In the genomic region with DNA sequence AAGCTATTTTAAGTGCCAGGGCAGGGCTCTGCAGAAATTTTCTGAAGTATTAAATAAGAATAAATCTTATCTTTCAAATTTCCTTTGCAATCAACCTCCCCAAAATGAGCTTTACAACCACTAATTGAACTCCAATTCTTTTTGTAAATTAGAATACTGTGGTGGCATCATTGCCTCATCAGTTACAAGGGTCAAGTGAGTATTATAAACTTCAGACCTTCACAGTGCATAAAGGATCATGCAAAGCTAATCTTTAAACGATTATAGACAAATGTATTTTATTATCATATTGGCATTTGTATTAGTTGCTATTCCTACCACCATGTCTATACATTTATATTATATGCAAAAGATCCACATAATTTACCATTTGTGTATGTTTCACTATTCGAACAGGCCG, we compare ENCODE assay signal across 31 cellular contexts. TPM values are rescaled to one million over a fixed set of nuclear protein-coding genes. Genes with fewer than 3 reads are reported as not detected.
"Had no signal": no experiment of that assay in that cellular context is flagged by ENCODE, and none has a peak within 500 bp of the region (broad histone marks: within the 10 kb centered on the region; RNA-seq: fewer than 3 reads in every experiment).

No MANE protein-coding gene starts in this region.

- H3K4me1 ChIP-seq: upper lobe of right lung, uterus had no signal

- DNase-seq: stimulated activated CD4-positive, alpha-beta T cell treated with anti-CD3 and anti-CD28 coated beads, Interleukin-2, amount 100 ng/mL, for 48 hours; stimulated activated CD4-positive, alpha-beta T cell treated with anti-CD3 and anti-CD28 coated beads, Interleukin-4, amount 100 ng/mL, for 1 hour; stimulated activated CD4-positive, alpha-beta T cell treated with anti-CD3 and anti-CD28 coated beads, Interleukin-4, amount 100 ng/mL, for 24 hours; stimulated activated CD4-positive, alpha-beta T cell treated with anti-CD3 and anti-CD28 coated beads, Interleukin-4, amount 100 ng/mL, for 4 hours; stimulated activated CD8-positive, alpha-beta memory T cell treated with anti-CD3 and anti-CD28 coated beads, Interleukin-4, amount 100 ng/mL, for 48 hours; stimulated activated naive B cell treated with anti-CD40 and anti-IgM and Interleukin-4, amounts not matched to agents 10 μg/mL and 1 μg/mL and 100 μg/mL, for 72 hours; stimulated activated naive CD4-positive, alpha-beta T cell; stimulated activated naive CD4-positive, alpha-beta T cell treated with Interleukin-2 at 50 U/mL for 16 hours; stimulated activated naive CD8-positive, alpha-beta T cell treated with anti-CD3 and anti-CD28 coated beads, Interleukin-15, amount 100 ng/mL, for 72 hours; stimulated activated naive CD8-positive, alpha-beta T cell treated with anti-CD3 and anti-CD28 coated beads, Interleukin-15, Interleukin-2, amounts not matched to agents 100 U/mL and 50 U/mL, for 24 hours; stomach; substantia nigra; testis; thyroid gland; tibial artery; transverse colon; trophoblast cell; upper lobe of left lung; upper lobe of right lung; uterus had no signal

- H3K27ac ChIP-seq: stomach, suprapubic skin, testis, thoracic aorta, thyroid gland, tibial artery, tibial nerve, transverse colon, upper lobe of left lung, upper lobe of right lung, uterus, vagina had no signal

- H3K36me3 ChIP-seq: suprapubic skin, thoracic aorta, thyroid gland, uterus had no signal

- FAIRE-seq: urothelium cell line had no signal

- H3K9me3 ChIP-seq: stomach, suprapubic skin, testis, thoracic aorta, thyroid gland, tibial artery, tibial nerve, transverse colon, upper lobe of left lung, upper lobe of right lung, uterus, vagina had no signal

- H3K27me3 ChIP-seq: stomach, suprapubic skin, testis, thyroid gland, tibial artery, tibial nerve, transverse colon, upper lobe of left lung, upper lobe of right lung, uterus, vagina had no signal

- ATAC-seq: stimulated activated effector memory CD8-positive, alpha-beta T cell treated with anti-CD3 and anti-CD28 coated beads, Interleukin-12 subunit alpha, Interleukin-12 subunit beta, amount 100 ng/mL, for 72 hours; stimulated activated memory B cell treated with anti-CD40 and anti-IgM and Interleukin-4, amounts not matched to agents 10 μg/mL and 1 μg/mL and 100 μg/mL, for 72 hours; stimulated activated naive B cell treated with anti-CD40 and anti-IgM and Interleukin-4, amounts not matched to agents 10 μg/mL and 1 μg/mL and 100 μg/mL, for 72 hours; stimulated activated naive CD8-positive, alpha-beta T cell treated with anti-CD3 and anti-CD28 coated beads, Interleukin-15, amount 100 ng/mL, for 72 hours; stimulated activated naive CD8-positive, alpha-beta T cell treated with anti-CD3 and anti-CD28 coated beads, Interleukin-15, Interleukin-2, amounts not matched to agents 100 U/mL and 50 U/mL, for 24 hours; upper lobe of right lung had no signal

- H3K4me3 ChIP-seq: stomach, suprapubic skin, testis, thoracic aorta, thyroid gland, tibial artery, tibial nerve, transverse colon, upper lobe of left lung, upper lobe of right lung, uterus, vagina had no signal

RNA-seq across cellular contexts. Expression of gene WDR64, which starts 19.1 kb away (rescaled TPM):
- total RNA-seq: stomach, subcutaneous adipose tissue, suprapubic skin, temporal lobe, thoracic aorta, thyroid gland, transverse colon, upper lobe of right lung, ureter, urinary bladder, vagina had no signal
